In the genomic region with DNA sequence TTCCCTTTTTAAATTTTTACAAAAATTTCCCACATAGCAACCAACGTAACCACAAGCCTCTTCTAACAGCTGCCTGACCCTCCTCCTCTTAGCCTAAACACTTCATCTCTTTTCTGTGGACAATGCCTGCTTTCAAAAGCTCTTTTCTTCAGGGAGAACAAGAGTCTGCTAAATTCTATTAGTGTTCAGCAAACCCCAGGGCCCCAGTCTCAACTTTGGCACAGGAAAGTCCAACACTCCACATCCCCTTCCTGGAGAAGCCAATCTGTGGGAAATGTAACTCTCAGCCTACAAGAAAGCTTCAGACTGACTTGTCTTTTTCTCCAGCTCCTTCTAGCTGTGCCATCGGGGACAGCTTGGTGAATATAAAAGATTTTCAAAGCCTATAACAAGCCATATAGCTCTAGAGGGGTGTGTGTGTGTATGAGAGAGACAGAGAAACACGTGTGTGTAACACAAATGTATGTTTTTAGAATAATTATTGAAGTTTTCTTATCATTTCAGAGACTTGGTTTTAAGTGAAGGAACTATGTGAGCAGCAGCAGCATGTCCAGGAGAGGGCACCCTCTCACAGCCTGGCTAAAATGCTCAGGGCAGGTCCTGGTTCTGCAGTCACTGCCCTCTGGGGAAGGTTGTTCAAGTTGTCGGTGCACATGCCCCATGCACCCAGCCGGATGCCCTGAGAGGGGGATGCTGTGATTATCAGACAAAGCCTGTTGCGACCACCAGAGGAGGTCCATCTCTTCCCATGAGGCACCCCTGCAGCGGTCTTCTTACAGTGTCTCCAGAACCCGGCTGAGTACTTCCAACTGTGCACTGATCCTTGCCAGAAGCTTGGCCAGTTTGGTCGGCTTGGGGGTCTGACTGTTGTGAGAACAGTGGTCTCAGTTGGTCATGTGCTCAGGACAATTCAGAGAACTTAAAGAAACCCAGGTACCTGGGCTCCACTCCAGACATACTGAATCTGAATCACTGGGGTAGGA, we compare ENCODE assay signal across 8 cellular contexts. TPM values are rescaled to one million over a fixed set of nuclear protein-coding genes. Genes with fewer than 3 reads are reported as not detected.
DNase-seq lines count a peak whose midpoint lies in the region; ATAC-seq and TF ChIP-seq lines count a peak whose summit lies in the region.

No MANE protein-coding gene starts in this region.

- H3K27ac ChIP-seq in prostate gland = no peak overlapping the region

- H3K9ac ChIP-seq in NT2/D1 (ENCODE audit: insufficient read length, low read depth) = no peak overlapping the region

- DNase-seq in activated CD8-positive, alpha-beta memory T cell treated with anti-CD3 and anti-CD28 coated beads for 24 hours = peak; percentile 59
- no peak for DNase-seq in activated CD8-positive, alpha-beta memory T cell treated with anti-CD3 and anti-CD28 coated beads, Interleukin-2, amount 50 U/mL, for 4 hours
- peak; percentile 39 for DNase-seq in NT2/D1 (ENCODE audit: low read depth, low spot score)
- DNase-seq in activated naive CD4-positive, alpha-beta T cell treated with Interleukin-2 at 50 U/mL for 16 hours = peak; percentile 48
- peak; percentile 37 to 83 (median 62) for DNase-seq in head of caudate nucleus
- DNase-seq in prostate gland (ENCODE audit: low spot score) = peak; percentile 22

- H3K9me3 ChIP-seq in NT2/D1 (ENCODE audit: insufficient read depth, low read length) = no peaks in the 10 kb centered on the region
- no peaks in the 10 kb centered on the region for H3K9me3 ChIP-seq in prostate gland

- H3K27me3 ChIP-seq in NT2/D1 (ENCODE audit: insufficient read depth, insufficient read length) (no peaks in the 10 kb centered on the region), prostate gland (replicated peaks; ENCODE audit: insufficient read depth) (no peaks in the 10 kb centered on the region)

- peak in 3 of 4 experiments; percentile 39 to 63 (median 58) for TF ChIP-seq CTCF in prostate gland (IDR thresholded peaks at IDR 0.05)

- peak; percentile 81 for ATAC-seq in HG02870 (IDR thresholded peaks at IDR 0.05; ENCODE audit: unreplicated experiment)
- no peak for ATAC-seq in GM21737 (IDR thresholded peaks at IDR 0.05; ENCODE audit: unreplicated experiment)

- H3K36me3 ChIP-seq in NT2/D1 (ENCODE audit: insufficient read depth, insufficient read length, low read length) = no peaks in the 10 kb centered on the region
- H3K36me3 ChIP-seq in prostate gland = no peaks in the 10 kb centered on the region

- H3K4me3 ChIP-seq in NT2/D1 (ENCODE audit: insufficient read length, low read depth) (no peak overlapping the region), prostate gland (no peak overlapping the region)

- intact Hi-C loops in head of caudate nucleus (cut with DNase I) = no loop called here
- intact Hi-C loops in prostate gland (cut with DNase I) = loop anchor here (5.0 kb wide), 1 partner anchor 231 kb away; a partner anchor contains a TSS

- H3K4me1 ChIP-seq in NT2/D1 (ENCODE audit: insufficient read depth, insufficient read length) = no peaks in the 10 kb centered on the region
- H3K4me1 ChIP-seq in prostate gland (replicated peaks) = no peaks in the 10 kb centered on the region

- TF ChIP-seq POLR2A in prostate gland (IDR thresholded peaks at IDR 0.05) = no peak

- WGBS in prostate gland = 53% methylated on average over 9 of the region's 9 CpGs

RNA-seq across cellular contexts. Expression of a gene that starts 34.4 kb away (rescaled TPM):
- total RNA-seq in prostate gland = 10 to 100 TPM in 1 of 2 donors, not detected in 1; 11.5 TPM

RNA-seq across cellular contexts. Expression of a gene that starts 51.2 kb away (rescaled TPM):
- under 1 TPM in 1 of 2 donors, not detected in 1; 0.28 TPM for total RNA-seq in prostate gland
